ENCODE assay signal across 15 cellular contexts in the genomic region with DNA sequence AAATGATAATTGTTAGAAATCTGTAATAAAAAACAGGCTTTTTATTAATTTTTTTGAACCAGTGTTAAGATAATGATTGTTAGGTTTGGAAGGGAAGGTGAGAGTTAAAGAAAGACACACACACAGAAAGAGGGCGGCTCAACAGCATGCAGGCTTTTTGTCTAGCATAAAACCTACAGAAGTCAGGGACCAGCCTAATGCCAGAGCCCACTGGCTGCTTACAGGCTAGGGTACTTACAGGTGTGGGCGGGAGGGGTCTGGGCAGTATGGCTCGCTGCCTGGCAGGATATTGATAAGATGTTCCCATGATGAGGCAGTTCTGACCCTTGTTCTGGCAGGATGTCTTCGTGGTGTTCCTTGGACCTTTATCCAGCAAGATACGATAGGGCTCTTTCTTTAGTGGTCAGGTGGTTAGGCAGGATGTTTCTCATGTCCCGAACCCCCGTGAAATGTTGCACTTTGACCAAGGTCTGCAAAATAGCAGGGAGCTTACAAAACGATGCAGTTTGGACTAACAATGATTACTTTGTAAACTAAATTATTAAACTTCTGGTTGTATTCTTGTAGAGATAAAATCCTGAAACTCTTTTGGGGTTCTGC.
"Had no signal": no experiment of that assay in that cellular context is flagged by ENCODE, and none has a peak within 500 bp of the region (broad histone marks: within the 10 kb centered on the region; RNA-seq: fewer than 3 reads in every experiment).

No MANE protein-coding gene starts in this region.

- H3K4me3 ChIP-seq: ascending aorta, breast epithelium, pancreas had no signal

- ATAC-seq: effector memory CD8-positive, alpha-beta T cell had no signal

- H3K4me3 Mint-ChIP-seq: activated CD4-positive, alpha-beta T cell treated with anti-CD3 and anti-CD28 coated beads, Interleukin-2, amount 10 ng/mL, durations not matched to agents 7 days and 5 days; activated naive CD4-positive, alpha-beta T cell treated with anti-CD3 and anti-CD28 coated beads for 36 hours; effector memory CD8-positive, alpha-beta T cell; type B pancreatic cell had no signal

- H3K27ac ChIP-seq: ascending aorta, breast epithelium, epithelial cell of prostate, pancreas had no signal

- H3K4me1 ChIP-seq: ascending aorta, breast epithelium, pancreas had no signal

- H3K4me1 Mint-ChIP-seq: activated CD4-positive, alpha-beta T cell treated with anti-CD3 and anti-CD28 coated beads, Interleukin-2, amount 10 ng/mL, durations not matched to agents 7 days and 5 days had no signal

- H3K27me3 ChIP-seq: ascending aorta, breast epithelium, pancreas had no signal

- H3K27ac Mint-ChIP-seq: activated naive CD4-positive, alpha-beta T cell treated with anti-CD3 and anti-CD28 coated beads for 36 hours; activated T-helper 2 cell treated with anti-CD3 and anti-CD28 coated beads, Interferon-gamma antibody, Interleukin-2, Interleukin-4, amounts not matched to agents 10 μg/mL and 5 μg/mL and 100 μg/mL, durations not matched to agents 14 hours and 24 hours and 36 hours; type B pancreatic cell had no signal

- H3K9me3 ChIP-seq: ascending aorta, breast epithelium, pancreas had no signal

- DNase-seq: activated CD4-positive, alpha-beta T cell treated with anti-CD3 and anti-CD28 coated beads, Interleukin-2, amount 10 ng/mL, durations not matched to agents 7 days and 5 days; activated CD8-positive, alpha-beta memory T cell treated with anti-CD3 and anti-CD28 coated beads, Interleukin-2, amount 50 U/mL, for 48 hours; activated naive CD4-positive, alpha-beta T cell treated with anti-CD3 and anti-CD28 coated beads for 36 hours; dermis blood vessel endothelial cell; effector memory CD8-positive, alpha-beta T cell; mesendoderm; pancreas; stimulated activated CD4-positive, alpha-beta T cell treated with anti-CD3 and anti-CD28 coated beads, Interleukin-2, amount 100 ng/mL, for 48 hours; stimulated activated naive CD4-positive, alpha-beta T cell; T-helper 2 cell had no signal

- H3K9me3 Mint-ChIP-seq: activated CD4-positive, alpha-beta T cell treated with anti-CD3 and anti-CD28 coated beads, Interleukin-2, amount 10 ng/mL, durations not matched to agents 7 days and 5 days; activated naive CD4-positive, alpha-beta T cell treated with anti-CD3 and anti-CD28 coated beads for 36 hours; activated T-helper 2 cell treated with anti-CD3 and anti-CD28 coated beads, Interferon-gamma antibody, Interleukin-2, Interleukin-4, amounts not matched to agents 10 μg/mL and 5 μg/mL and 100 μg/mL, durations not matched to agents 14 hours and 24 hours and 36 hours; effector memory CD8-positive, alpha-beta T cell; type B pancreatic cell had no signal

- H3K27me3 Mint-ChIP-seq: activated CD4-positive, alpha-beta T cell treated with anti-CD3 and anti-CD28 coated beads, Interleukin-2, amount 10 ng/mL, durations not matched to agents 7 days and 5 days; effector memory CD8-positive, alpha-beta T cell; type B pancreatic cell had no signal
